ENCODE assay signal across 8 cellular contexts in genomic region chr1:153776352-153776751, GRCh38. TPM values are rescaled to one million over a fixed set of nuclear protein-coding genes. Genes with fewer than 3 reads are reported as not detected.
DNase-seq lines count a peak whose midpoint lies in the region; ATAC-seq, FAIRE-seq and TF ChIP-seq lines count a peak whose summit lies in the region.

No MANE protein-coding gene starts in this region.

- CTCF ChIA-PET in K562 (lab: Yijun Ruan, JAX; ENCODE audit: low intra/inter-chr PET ratio), result no interaction called here

- H4K20me1 ChIP-seq in K562 (replicated peaks; ENCODE audit: control insufficient read depth, insufficient read depth, low read length), result no peaks in the 10 kb centered on the region

- 67% methylated on average over 6 of the region's 10 CpGs for WGBS in K562 (ENCODE audit: insufficient coverage, low coverage, missing lambda C conversion rate)
- WGBS in lower leg skin, 2 donors, result 44% methylated on average over 7 to 10 of the region's 10 CpGs
- WGBS in tibial nerve, 2 donors, result 65 to 80% methylated on average over 4 to 10 of the region's 10 CpGs

- H3K4me1 Mint-ChIP-seq in activated T-cell treated with anti-CD3 and anti-CD28 coated beads, Interleukin-2, amount 50 U/mL, for 4 hours (ENCODE audit: low read depth), result peaks cover 25% of the 10 kb centered on the region

- intact Hi-C loops in K562 (cut with micrococcal nuclease) (loop anchor here (10.0 kb wide), 1 partner anchor 262 kb away; no protein-coding TSS in a partner anchor), lower leg skin (cut with DNase I; ENCODE audit: low total_unique reads) (no loop called here)

- ATAC-seq in activated T-cell treated with anti-CD3 and anti-CD28 coated beads, Interleukin-2, amount 50 U/mL, for 4 hours, result no peak
- ATAC-seq in K562 (no peak), GM21515 (IDR thresholded peaks at IDR 0.05; ENCODE audit: unreplicated experiment) (no peak)

- H3K4me1 ChIP-seq in K562 (replicated peaks in 1 of 2; ENCODE audit: control insufficient read depth in 2 of 2, insufficient read depth in 2 of 2, low read length in 2 of 2) (peaks cover 10 to 55% of the 10 kb centered on the region in 2 experiments), tibial nerve (peaks cover 0 to 57% (median 29%) of the 10 kb centered on the region in 4 donors)

- H3K4me3 Mint-ChIP-seq in activated T-cell treated with anti-CD3 and anti-CD28 coated beads, Interleukin-2, amount 50 U/mL, for 4 hours, result peak overlapping the region; percentile 64

- TF ChIP-seq EP300 in K562 (IDR thresholded peaks at IDR 0.05; ENCODE audit: low read length) (no peak), tibial nerve (IDR thresholded peaks at IDR 0.05) (no peak)

- BruUV-seq in K562 (replicated peaks; lab: Mats Ljungman, UMichigan), result no TSS peak

- no peak for TF ChIP-seq POLR2A in K562 (conservative IDR thresholded peaks at IDR 0.05)
- no peak for TF ChIP-seq POLR2A in lower leg skin (IDR thresholded peaks at IDR 0.05)
- no peak for TF ChIP-seq POLR2A in tibial nerve (IDR thresholded peaks at IDR 0.05)

- no peak for FAIRE-seq in K562 (lab: Jason Lieb, UNC)

- in situ Hi-C loops in K562 (cut with MboI), result loop anchor here (5.0 kb wide), 1 partner anchor 104 kb away; the partner anchor contains the start of gene ILF2

- no peak overlapping the region for H2AFZ ChIP-seq in K562 (ENCODE audit: low read depth, low read length)

- H3K27ac ChIP-seq in K562 (ENCODE audit: extremely low read depth, low read depth, low read length) (no peak overlapping the region), tibial nerve (peak overlapping the region; percentile 35 to 89 (median 86))

- no peaks in the 10 kb centered on the region for H3K9me1 ChIP-seq in K562 (ENCODE audit: control insufficient read depth, insufficient read depth, low read length)

- DNase-seq in activated T-cell treated with anti-CD3 and anti-CD28 coated beads, Interleukin-2, amount 50 U/mL, for 4 hours, result no peak
- DNase-seq in activated T-cell treated with anti-CD3 and anti-CD28 coated beads for 4 hours (no peak), K562 (ENCODE audit: extremely low read depth in 1 of 4, low spot score in 3 of 4) (no peak), lower leg skin (ENCODE audit: low spot score in 2 of 2) (peak in 1 of 2 donors; percentile 85), tibial nerve (ENCODE audit: low spot score in 2 of 2) (no peak), SIG-M5 treated with dmso at 0.1 percent for 504 hours (lab: John Stamatoyannopoulos, UW; ENCODE audit: unreplicated experiment) (no peak), NK-92 (lab: John Stamatoyannopoulos, UW; ENCODE audit: unreplicated experiment) (no peak)

- no peaks in the 10 kb centered on the region for H3K9me3 ChIP-seq in K562 (replicated peaks; ENCODE audit: control insufficient read depth, insufficient read depth, low read depth, low read length)
- H3K9me3 ChIP-seq in tibial nerve, result no peaks in the 10 kb centered on the region

- peaks cover 18% of the 10 kb centered on the region; the same call in 2 of the 3 replicates for H3K36me3 ChIP-seq in K562 (ENCODE audit: control insufficient read depth, insufficient read depth, low read length)
- H3K36me3 ChIP-seq in tibial nerve, result peaks cover 0 to 44% (median 0%) of the 10 kb centered on the region in 3 donors

- no peak for TF ChIP-seq RAD21 in K562 (CRISPR knock-in tag; conservative IDR thresholded peaks at IDR 0.05 in 1 of 2, IDR thresholded peaks at IDR 0.05 in 1 of 2)

- H3K9ac ChIP-seq in K562 (ENCODE audit: insufficient read depth in 1 of 2, low read depth in 2 of 2, low read length in 2 of 2), result no peak overlapping the region; a peak in 1 of 4 replicates

- H3K4me3 ChIP-seq in K562 (no peak overlapping the region), lower leg skin (ENCODE audit: low read depth, poor library complexity, severe bottlenecking) (peak overlapping the region; percentile 50), tibial nerve (peak overlapping the region; percentile 65 to 96 (median 86))

- POLR2A ChIA-PET in K562 (lab: Yijun Ruan, JAX), result interaction anchor here (0.9 to 1.5 kb wide), 3 partner anchors 117 to 214 kb away, joined by 4 to 5 read pairs (median 5); partner anchors contain the start of gene RPS27

- H3K27me3 ChIP-seq in K562 (ENCODE audit: control insufficient read depth in 2 of 2, insufficient read depth in 2 of 2, low read length in 2 of 2), result no peaks in the 10 kb centered on the region
- no peaks in the 10 kb centered on the region for H3K27me3 ChIP-seq in tibial nerve

- no peaks in the 10 kb centered on the region for H3K36me3 Mint-ChIP-seq in activated T-cell treated with anti-CD3 and anti-CD28 coated beads, Interleukin-2, amount 50 U/mL, for 4 hours (ENCODE audit: insufficient read depth)

- H3K27me3 Mint-ChIP-seq in activated T-cell treated with anti-CD3 and anti-CD28 coated beads, Interleukin-2, amount 50 U/mL, for 4 hours (ENCODE audit: low read depth), result no peaks in the 10 kb centered on the region

- no peak for TF ChIP-seq CTCF in K562 (IDR thresholded peaks at IDR 0.05 in 2 of 3, conservative IDR thresholded peaks at IDR 0.05 in 1 of 3; ENCODE audit: insufficient read depth in 2 of 3, low read depth in 1 of 3, low read length in 3 of 3)
- TF ChIP-seq CTCF in lower leg skin (IDR thresholded peaks at IDR 0.05), result no peak
- no peak for TF ChIP-seq CTCF in tibial nerve (IDR thresholded peaks at IDR 0.05)

- H3K79me2 ChIP-seq in K562 (ENCODE audit: control insufficient read depth, insufficient read depth, low read length), result no peaks in the 10 kb centered on the region

- no peaks in the 10 kb centered on the region for H3K9me3 Mint-ChIP-seq in activated T-cell treated with anti-CD3 and anti-CD28 coated beads, Interleukin-2, amount 50 U/mL, for 4 hours

- H3K4me2 ChIP-seq in K562 (ENCODE audit: insufficient read depth, low read length), result peak overlapping the region; percentile 77

RNA-seq across cellular contexts. Expression of gene SLC27A3, which starts 1.1 kb away (rescaled TPM):
- total RNA-seq in activated T-cell treated with anti-CD3 and anti-CD28 coated beads, Interleukin-2, amount 50 U/mL, for 4 hours, result 1 to 10 TPM; 3.8 to 6.0 (median 6.0) TPM
- total RNA-seq in K562 (2011; cell fraction: chromatin; rRNA removed; ENCODE audit: low replicate concordance), result 12.5 and 30.3 TPM in 2 replicates
- 16.4 and 17.8 TPM in 2 replicates for total RNA-seq in K562 (2011; cell fraction: nucleolus; rRNA removed)
- total RNA-seq in K562 (2011; cell fraction: nucleoplasm; rRNA removed), result 10.8 and 15.5 TPM in 2 replicates
- 1.2 and 4.0 TPM in 2 replicates for total RNA-seq in K562 (2014; rRNA removed)
- 1.6 and 2.6 TPM in 2 replicates for total RNA-seq in K562 (2014; rRNA removed; fragmentation: Illumina TruSeq; extraction: Trizol)
- 2.1 and 3.0 TPM in 2 replicates for total RNA-seq in K562 (2015; rRNA removed; fragmentation: Illumina TruSeq; extraction: Trizol)
- 2.8 and 3.6 TPM in 2 replicates for total RNA-seq in K562 (2021)
- 4.1 and 4.3 TPM in 2 replicates for polyA plus RNA-seq in K562 (2011; rRNA removed)
- 4.4 and 4.6 TPM in 2 replicates for polyA plus RNA-seq in K562 (2011; cell fraction: cytosol; rRNA removed)
- 27.9 and 39.9 TPM in 2 replicates for polyA plus RNA-seq in K562 (2011; cell fraction: nucleus; rRNA removed)
- polyA plus RNA-seq in K562 (2012), result 5.5 and 7.3 TPM in 2 replicates
- 4.7 and 4.9 TPM in 2 replicates for polyA plus RNA-seq in K562 (2014; fragmentation: Illumina TruSeq; extraction: Trizol)
- polyA plus RNA-seq in K562 (2014; fragmentation: Nextera tagmentation; extraction: Ambion mirVana), result under 1 TPM; 0.57 to 0.79 TPM
- polyA plus RNA-seq in K562 (2014; rRNA removed), result 4.3 and 5.2 TPM in 2 replicates
- 3.5 and 3.8 TPM in 2 replicates for polyA minus RNA-seq in K562 (2011; rRNA and poly(A)+ RNA removed)
- 3.2 and 4.8 TPM in 2 replicates for polyA minus RNA-seq in K562 (2011; cell fraction: cytosol; rRNA and poly(A)+ RNA removed)
- polyA minus RNA-seq in K562 (2011; cell fraction: nucleus; rRNA and poly(A)+ RNA removed), result 2.7 and 4.0 TPM in 2 replicates
- total RNA-seq in lower leg skin, result 10 to 100 TPM; 21.6 to 70.3 (median 45.3) TPM
- 10 to 100 TPM; 38.5 to 89.4 (median 59.2) TPM for total RNA-seq in tibial nerve

RNA-seq across cellular contexts. Expression of gene INTS3, which starts 48.5 kb away (rescaled TPM):
- 10 to 100 TPM; 46.9 to 49.4 (median 48.5) TPM for total RNA-seq in activated T-cell treated with anti-CD3 and anti-CD28 coated beads, Interleukin-2, amount 50 U/mL, for 4 hours
- 186 and 226 TPM in 2 replicates for total RNA-seq in K562 (2011; cell fraction: chromatin; rRNA removed; ENCODE audit: low replicate concordance)
- 87.4 and 90.9 TPM in 2 replicates for total RNA-seq in K562 (2011; cell fraction: nucleolus; rRNA removed)
- 121 and 131 TPM in 2 replicates for total RNA-seq in K562 (2011; cell fraction: nucleoplasm; rRNA removed)
- 11.4 and 15.5 TPM in 2 replicates for total RNA-seq in K562 (2014; rRNA removed)
- total RNA-seq in K562 (2014; rRNA removed; fragmentation: Illumina TruSeq; extraction: Trizol), result 12.2 and 14.3 TPM in 2 replicates
- total RNA-seq in K562 (2015; rRNA removed; fragmentation: Illumina TruSeq; extraction: Trizol), result 14.9 and 15.6 TPM in 2 replicates
- 23.6 and 24.1 TPM in 2 replicates for total RNA-seq in K562 (2021)
- 16.6 and 35.4 TPM in 2 replicates for polyA plus RNA-seq in K562 (2011; rRNA removed)
- 11.3 and 19.7 TPM in 2 replicates for polyA plus RNA-seq in K562 (2011; cell fraction: cytosol; rRNA removed)
- 134 and 147 TPM in 2 replicates for polyA plus RNA-seq in K562 (2011; cell fraction: nucleus; rRNA removed)
- 21.2 and 29.9 TPM in 2 replicates for polyA plus RNA-seq in K562 (2012)
- 17.2 and 20.4 TPM in 2 replicates for polyA plus RNA-seq in K562 (2014; fragmentation: Illumina TruSeq; extraction: Trizol)
- polyA plus RNA-seq in K562 (2014; fragmentation: Nextera tagmentation; extraction: Ambion mirVana), result 1 to 10 TPM; 6.3 to 7.8 TPM
- 13.2 and 15.3 TPM in 2 replicates for polyA plus RNA-seq in K562 (2014; rRNA removed)
- polyA minus RNA-seq in K562 (2011; rRNA and poly(A)+ RNA removed), result 26.3 and 30.0 TPM in 2 replicates
- 15.4 and 18.2 TPM in 2 replicates for polyA minus RNA-seq in K562 (2011; cell fraction: cytosol; rRNA and poly(A)+ RNA removed)
- 27.9 and 49.8 TPM in 2 replicates for polyA minus RNA-seq in K562 (2011; cell fraction: nucleus; rRNA and poly(A)+ RNA removed)
- total RNA-seq in lower leg skin, result 10 to 100 TPM; 28.0 to 31.5 (median 29.6) TPM
- total RNA-seq in tibial nerve, result 10 to 100 TPM; 66.6 to 79.5 (median 71.3) TPM
